In genomic region chr19:9406798-9407352, GRCh38 we compare ENCODE assay signal across 8 cellular contexts. TPM values are rescaled to one million over a fixed set of nuclear protein-coding genes. Genes with fewer than 3 reads are reported as not detected.
A peak's percentile ranks its signal among the peaks of the same experiment; 100 is the strongest.
DNase-seq lines count a peak whose midpoint lies in the region; ATAC-seq and TF ChIP-seq lines count a peak whose summit lies in the region.

No MANE protein-coding gene starts in this region.

- H3K36me3 ChIP-seq in mesenchymal stem cell (ENCODE audit: control insufficient read depth in 1 of 2, insufficient read depth in 2 of 2, low read depth in 1 of 2, low read length in 2 of 2): peaks cover under 1 to 3% of the 10 kb centered on the region in 2 experiments

- H3K4me3 Mint-ChIP-seq in WTC11: peak overlapping the region; percentile 64

- no peak overlapping the region for H3K4ac ChIP-seq in mesenchymal stem cell (ENCODE audit: low read depth in 1 of 2, low read length in 2 of 2)

- H3K4me2 ChIP-seq in mesenchymal stem cell (ENCODE audit: low read length, poor library complexity, severe bottlenecking): no peak overlapping the region

- WGBS in mesenchymal stem cell: 92% methylated on average over 30 of the region's 39 CpGs

- no peak overlapping the region for H2BK15ac ChIP-seq in mesenchymal stem cell (ENCODE audit: low read depth, poor library complexity, severe bottlenecking)

- CTCF ChIA-PET in WTC11 (lab: Charles Lee): no interaction called here

- H3K18ac ChIP-seq in mesenchymal stem cell (ENCODE audit: low read depth in 1 of 2, low read length in 2 of 2): no peak overlapping the region

- H3K27me3 ChIP-seq in mesenchymal stem cell (ENCODE audit: control insufficient read depth in 1 of 2, insufficient read depth in 1 of 2, low read length in 2 of 2): no peaks in the 10 kb centered on the region

- DNase-seq in HS-27A (ENCODE audit: low read depth) (peak; percentile 57), WTC11 (ENCODE audit: low spot score) (peak; percentile 65), choroid plexus epithelial cell (ENCODE audit: low read depth) (peak; percentile 91), mesenchymal stem cell (no peak), NCI-H1417 treated with DMSO at 0.1 percent for 48 hours (lab: John Stamatoyannopoulos, UW) (no peak)
- DNase-seq in stimulated activated CD8-positive, alpha-beta memory T cell treated with anti-CD3 and anti-CD28 coated beads, Interleukin-4, amount 100 ng/mL, for 48 hours: peak; percentile 68

- no peak overlapping the region for H2BK5ac ChIP-seq in mesenchymal stem cell (ENCODE audit: low read depth, low read length, poor library complexity, severe bottlenecking)

- H2BK12ac ChIP-seq in mesenchymal stem cell (ENCODE audit: low read length in 2 of 2): no peak overlapping the region

- no peaks in the 10 kb centered on the region for H3K4me1 ChIP-seq in mesenchymal stem cell (ENCODE audit: control insufficient read depth, insufficient read depth, low read depth, low read length)

- H2AFZ ChIP-seq in mesenchymal stem cell (ENCODE audit: low read depth, low read length): peak overlapping the region; percentile 42

- peak overlapping the region; percentile 68 for H3K27ac ChIP-seq in 22Rv1
- H3K27ac ChIP-seq in mesenchymal stem cell (ENCODE audit: low read length, poor library complexity, severe bottlenecking): no peak overlapping the region

- peaks cover 14% of the 10 kb centered on the region for H3K27me3 Mint-ChIP-seq in WTC11 (ENCODE audit: low read depth)

- H3K79me1 ChIP-seq in mesenchymal stem cell (replicated peaks; ENCODE audit: low read length, poor library complexity, severe bottlenecking): no peaks in the 10 kb centered on the region

- ATAC-seq in WTC11 (peak; percentile 95), GM21526 (IDR thresholded peaks at IDR 0.05; ENCODE audit: low FRiP score, unreplicated experiment) (no peak)

- no peak for TF ChIP-seq CTCF in 22Rv1 (IDR thresholded peaks at IDR 0.05)
- TF ChIP-seq CTCF in WTC11 (IDR thresholded peaks at IDR 0.05): no peak
- TF ChIP-seq CTCF in choroid plexus epithelial cell (conservative IDR thresholded peaks at IDR 0.05; ENCODE audit: low read depth, low read length): no peak

- no peak overlapping the region for H4K8ac ChIP-seq in mesenchymal stem cell (ENCODE audit: low read length)

- no peaks in the 10 kb centered on the region for H3K4me1 Mint-ChIP-seq in WTC11

- H2AK5ac ChIP-seq in mesenchymal stem cell (ENCODE audit: low read length, severe bottlenecking): no peak overlapping the region

- H3K4me3 ChIP-seq in choroid plexus epithelial cell (ENCODE audit: low read depth, low read length) (peak overlapping the region; percentile 86), mesenchymal stem cell (ENCODE audit: insufficient read depth in 1 of 2, low read depth in 1 of 2, low read length in 2 of 2) (peak overlapping the region in 1 of 2 experiments; percentile 84)

- H3K9me3 Mint-ChIP-seq in WTC11: peaks cover 71% of the 10 kb centered on the region

- peaks cover 47% of the 10 kb centered on the region for H3K36me3 Mint-ChIP-seq in WTC11

- POLR2A ChIA-PET in WTC11 (lab: Charles Lee): no interaction called here

- H3K9ac ChIP-seq in mesenchymal stem cell (ENCODE audit: low read length): peak overlapping the region; percentile 87

- H3K23ac ChIP-seq in mesenchymal stem cell (ENCODE audit: low read length in 2 of 2): no peak overlapping the region

- peaks cover 65% of the 10 kb centered on the region for H3K9me3 ChIP-seq in mesenchymal stem cell (ENCODE audit: control insufficient read depth, low read length)

- H2BK120ac ChIP-seq in mesenchymal stem cell (ENCODE audit: low read depth, low read length): no peak overlapping the region

- H3K14ac ChIP-seq in mesenchymal stem cell (ENCODE audit: low read length in 2 of 2): no peak overlapping the region

- peak overlapping the region; percentile 50 for H4K91ac ChIP-seq in mesenchymal stem cell (ENCODE audit: low read length)

- H3K27ac Mint-ChIP-seq in WTC11: no peak overlapping the region; the same call in 1 of the 2 replicates

TF ChIP-seq in WTC11, 78 proteins besides CTCF, POLR2A, EP300 and RAD21:
- TF ChIP-seq NR1H2 (CRISPR knock-in tag; IDR thresholded peaks at IDR 0.05): no peak
- TF ChIP-seq NR2C2 (CRISPR knock-in tag; IDR thresholded peaks at IDR 0.05): no peak
- no peak for TF ChIP-seq PRDM15 (CRISPR knock-in tag; IDR thresholded peaks at IDR 0.05)
- no peak for TF ChIP-seq PRRX2 (CRISPR knock-in tag; IDR thresholded peaks at IDR 0.05)
- TF ChIP-seq, protein P1, sequence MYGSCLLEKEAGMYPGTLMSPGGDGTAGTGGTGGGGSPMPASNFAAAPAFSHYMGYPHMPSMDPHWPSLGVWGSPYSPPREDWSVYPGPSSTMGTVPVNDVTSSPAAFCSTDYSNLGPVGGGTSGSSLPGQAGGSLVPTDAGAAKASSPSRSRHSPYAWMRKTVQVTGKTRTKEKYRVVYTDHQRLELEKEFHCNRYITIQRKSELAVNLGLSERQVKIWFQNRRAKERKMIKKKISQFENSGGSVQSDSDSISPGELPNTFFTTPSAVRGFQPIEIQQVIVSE (CRISPR knock-in tag; IDR thresholded peaks at IDR 0.05; ENCODE audit: borderline replicate concordance): no peak
- TF ChIP-seq HMGA2 (CRISPR knock-in tag; IDR thresholded peaks at IDR 0.05): no peak
- TF ChIP-seq, protein P2, sequence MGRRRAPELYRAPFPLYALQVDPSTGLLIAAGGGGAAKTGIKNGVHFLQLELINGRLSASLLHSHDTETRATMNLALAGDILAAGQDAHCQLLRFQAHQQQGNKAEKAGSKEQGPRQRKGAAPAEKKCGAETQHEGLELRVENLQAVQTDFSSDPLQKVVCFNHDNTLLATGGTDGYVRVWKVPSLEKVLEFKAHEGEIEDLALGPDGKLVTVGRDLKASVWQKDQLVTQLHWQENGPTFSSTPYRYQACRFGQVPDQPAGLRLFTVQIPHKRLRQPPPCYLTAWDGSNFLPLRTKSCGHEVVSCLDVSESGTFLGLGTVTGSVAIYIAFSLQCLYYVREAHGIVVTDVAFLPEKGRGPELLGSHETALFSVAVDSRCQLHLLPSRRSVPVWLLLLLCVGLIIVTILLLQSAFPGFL (CRISPR knock-in tag; IDR thresholded peaks at IDR 0.05; ENCODE audit: borderline replicate concordance): no peak
- TF ChIP-seq FOXP1 (CRISPR knock-in tag; IDR thresholded peaks at IDR 0.05; ENCODE audit: borderline replicate concordance): no peak
- TF ChIP-seq TP53 (CRISPR knock-in tag; IDR thresholded peaks at IDR 0.05): no peak
- TF ChIP-seq, protein P3, sequence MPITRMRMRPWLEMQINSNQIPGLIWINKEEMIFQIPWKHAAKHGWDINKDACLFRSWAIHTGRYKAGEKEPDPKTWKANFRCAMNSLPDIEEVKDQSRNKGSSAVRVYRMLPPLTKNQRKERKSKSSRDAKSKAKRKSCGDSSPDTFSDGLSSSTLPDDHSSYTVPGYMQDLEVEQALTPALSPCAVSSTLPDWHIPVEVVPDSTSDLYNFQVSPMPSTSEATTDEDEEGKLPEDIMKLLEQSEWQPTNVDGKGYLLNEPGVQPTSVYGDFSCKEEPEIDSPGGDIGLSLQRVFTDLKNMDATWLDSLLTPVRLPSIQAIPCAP (CRISPR knock-in tag; IDR thresholded peaks at IDR 0.05): no peak
TF ChIP-seq in WTC11: peak in this region for 0.

RNA-seq across cellular contexts. Expression of gene ZNF266, which starts 28.5 kb away (rescaled TPM):
- total RNA-seq in WTC11 (2021): 14.0 to 19.4 TPM (median 14.5 TPM) in 3 replicates
- 7.2 TPM for polyA plus RNA-seq in mesenchymal stem cell (2013, experiment 1 of 2)
- polyA plus RNA-seq in mesenchymal stem cell (2013, experiment 2 of 2): 7.0 TPM

RNA-seq across cellular contexts. Expression of gene ZNF177, which starts 44.1 kb away (rescaled TPM):
- 4.0 to 5.5 TPM (median 5.5 TPM) in 3 replicates for total RNA-seq in WTC11 (2021)
- polyA plus RNA-seq in mesenchymal stem cell (2013, experiment 1 of 2): 1.5 TPM
- polyA plus RNA-seq in mesenchymal stem cell (2013, experiment 2 of 2): 1.5 TPM

Comparison
In these comparisons a context has a peak if more than half of its experiments do, and no peak if none do; other contexts are left out.
1. DNase-seq: peak in HS-27A (single experiment), WTC11 (single experiment), choroid plexus epithelial cell (single experiment) and stimulated activated CD8-positive, alpha-beta memory T cell treated with anti-CD3 and anti-CD28 coated beads, Interleukin-4, amount 100 ng/mL, for 48 hours (single experiment); none in mesenchymal stem cell (single experiment) and NCI-H1417 treated with DMSO at 0.1 percent for 48 hours (single experiment).